In the genomic region with DNA sequence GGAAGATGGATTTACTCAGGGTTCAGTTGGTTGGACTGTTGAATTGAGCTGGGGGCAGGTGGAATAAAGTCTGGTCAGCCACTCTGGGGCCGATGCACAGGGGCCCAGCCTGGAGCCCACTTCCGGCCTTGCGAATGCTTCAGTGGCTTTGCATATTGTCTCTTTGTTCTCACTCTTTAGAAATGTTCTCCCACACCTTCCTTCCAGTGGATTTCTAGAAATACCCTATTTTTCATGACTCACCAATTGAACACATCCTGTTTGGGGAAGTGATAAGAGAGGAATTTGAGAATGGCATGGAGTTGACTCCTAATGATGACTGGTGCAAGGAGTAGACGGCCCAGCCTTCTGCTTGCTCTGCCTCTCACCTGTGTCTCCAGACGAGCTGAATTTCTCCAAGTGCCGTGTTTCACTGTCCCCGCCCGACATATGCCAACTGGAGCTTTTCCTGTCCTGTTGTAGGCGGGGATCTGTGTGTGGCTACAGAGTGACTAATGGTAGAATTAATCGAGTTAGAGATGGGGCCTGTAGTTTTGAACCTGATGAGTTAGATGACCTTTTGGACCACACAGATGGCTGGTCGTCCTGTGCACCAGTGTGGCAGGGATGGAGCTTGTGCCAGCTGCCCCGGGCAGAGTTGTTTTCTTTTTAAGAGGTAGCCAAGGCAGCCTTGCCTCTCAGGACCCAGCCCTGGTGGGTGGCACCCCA, we compare ENCODE assay signal across 9 cellular contexts. TPM values are rescaled to one million over a fixed set of nuclear protein-coding genes. Genes with fewer than 3 reads are reported as not detected.
DNase-seq lines count a peak whose midpoint lies in the region; ATAC-seq and TF ChIP-seq lines count a peak whose summit lies in the region.
"Had no signal": no experiment of that assay in that cellular context is flagged by ENCODE, and none has a peak within 500 bp of the region (broad histone marks: within the 10 kb centered on the region; RNA-seq: fewer than 3 reads in every experiment).

No MANE protein-coding gene starts in this region.

- CTCF ChIA-PET in HCT116 (lab: Charles Lee): interaction anchor here (1.0 to 1.7 kb wide), 2 partner anchors 29 to 30 kb away, joined by 3 to 4 read pairs; partner anchors contain the start of gene ASAP2

- H3K9me3 ChIP-seq in HCT116 (ENCODE audit: control insufficient read depth in 1 of 2, insufficient read depth in 1 of 2, low read depth in 1 of 2, low read length in 2 of 2) (no peaks in the 10 kb centered on the region), left ventricle myocardium inferior (replicated peaks) (no peaks in the 10 kb centered on the region), skeletal muscle satellite cell (replicated peaks; ENCODE audit: low read length) (no peaks in the 10 kb centered on the region)

- H3K9me2 ChIP-seq in HCT116 (ENCODE audit: insufficient read depth): no peaks in the 10 kb centered on the region

- POLR2A ChIA-PET in HCT116 (lab: Charles Lee): interaction anchor here (0.7 to 3.2 kb wide), 5 partner anchors 10 to 92 kb away, joined by 3 to 19 read pairs (median 3); no protein-coding TSS in a partner anchor

- peak; percentile 28; the same call in 1 of the 2 replicates for TF ChIP-seq RAD21 in HCT116 (IDR thresholded peaks at IDR 0.05; ENCODE audit: low read depth)

- RAD21 ChIA-PET in HCT116 (lab: Charles Lee; ENCODE audit: low non-redundant PET in 1 of 2, low total read pairs in 2 of 2, uncharacterized antibody in 2 of 2, unreplicated experiment in 2 of 2): interaction anchor here in 1 of 2 experiments (0.8 to 0.9 kb wide), 2 partner anchors 52 to 56 kb away, joined by 3 read pairs; no protein-coding TSS in a partner anchor

- TF ChIP-seq POLR2A in HCT116 (IDR thresholded peaks at IDR 0.05; ENCODE audit: borderline replicate concordance, extremely low read depth, insufficient read depth, insufficient read length): no peak

- BruUV-seq in HCT116 (replicated peaks; lab: Mats Ljungman, UMichigan): TSS peak; percentile 76

- intact Hi-C loops in HCT116 (cut with micrococcal nuclease): no loop called here
- intact Hi-C loops in left ventricle myocardium inferior (cut with micrococcal nuclease): no loop called here

- no peaks in the 10 kb centered on the region for H3K36me3 ChIP-seq in HCT116 (ENCODE audit: control insufficient read depth in 1 of 2, insufficient read depth in 2 of 2, low read length in 2 of 2)
- no peaks in the 10 kb centered on the region for H3K36me3 ChIP-seq in left ventricle myocardium inferior
- H3K36me3 ChIP-seq in skeletal muscle satellite cell (ENCODE audit: insufficient read depth, low read length): no peaks in the 10 kb centered on the region
- H3K36me3 ChIP-seq: WERI-Rb-1 had no signal

- peaks cover 14% of the 10 kb centered on the region; the same call in 1 of the 2 replicates for H3K27me3 ChIP-seq in HCT116 (ENCODE audit: insufficient read depth, low read length)
- H3K27me3 ChIP-seq in left ventricle myocardium inferior (ENCODE audit: low read depth): no peaks in the 10 kb centered on the region
- H3K27me3 ChIP-seq in skeletal muscle satellite cell (ENCODE audit: control insufficient read depth, insufficient read depth, low read length): no peaks in the 10 kb centered on the region

- peak overlapping the region; percentile 71 for H3K4me2 ChIP-seq in HCT116 (ENCODE audit: low read length)
- H3K4me2 ChIP-seq in skeletal muscle satellite cell (ENCODE audit: low read length): peak overlapping the region; percentile 76

- ATAC-seq in HCT116: peak; percentile 72
- no peak for ATAC-seq in HG03439 (IDR thresholded peaks at IDR 0.05; ENCODE audit: unreplicated experiment)

- peaks cover 35% of the 10 kb centered on the region for H3K79me2 ChIP-seq in HCT116 (ENCODE audit: insufficient read depth, low read length)

- no peak overlapping the region for H2AFZ ChIP-seq in HCT116 (ENCODE audit: low read depth, low read length, poor library complexity, severe bottlenecking)

- H4K20me1 ChIP-seq in HCT116 (ENCODE audit: insufficient read depth): peaks cover 4% of the 10 kb centered on the region; the same call in 1 of the 2 replicates

- H3K4me3 ChIP-seq in HCT116 (replicated peaks in 1 of 2; ENCODE audit: low read depth in 1 of 2, low read length in 2 of 2) (peak overlapping the region; percentile 7 to 31; a peak in 2 of 4 replicates), WI38 (ENCODE audit: low read depth, low read length) (peak overlapping the region; percentile 26), left ventricle myocardium inferior (peak overlapping the region; percentile 18), skeletal muscle satellite cell (ENCODE audit: low read length) (peak overlapping the region; percentile 47)

- peak; percentile 86 for DNase-seq in HCT116 (ENCODE audit: low read depth, low spot score)
- no peak for DNase-seq in left ventricle myocardium inferior
- no peak for DNase-seq in iPS-NIHi11 (ENCODE audit: low spot score)
- DNase-seq in amygdala (lab: John Stamatoyannopoulos, UW): no peak
- DNase-seq in NCI-H446 (lab: John Stamatoyannopoulos, UW): no peak

- TF ChIP-seq CTCF in HCT116 (IDR thresholded peaks at IDR 0.05 in 2 of 3, conservative IDR thresholded peaks at IDR 0.05 in 1 of 3; ENCODE audit: borderline replicate concordance in 1 of 3, insufficient read depth in 1 of 3, low read depth in 2 of 3, low read length in 2 of 3) (no peak), WI38 (IDR thresholded peaks at IDR 0.05; ENCODE audit: low read depth, low read length) (no peak), left ventricle myocardium inferior (IDR thresholded peaks at IDR 0.05; ENCODE audit: borderline replicate concordance) (no peak)

- peaks cover 67% of the 10 kb centered on the region in 2 experiments for H3K4me1 ChIP-seq in HCT116 (ENCODE audit: control insufficient read depth in 1 of 2, insufficient read depth in 2 of 2, low read length in 2 of 2)
- H3K4me1 ChIP-seq in left ventricle myocardium inferior: peaks cover 100% of the 10 kb centered on the region
- peaks cover 99% of the 10 kb centered on the region for H3K4me1 ChIP-seq in skeletal muscle satellite cell (ENCODE audit: control insufficient read depth, insufficient read depth, low read length)

- H3K9ac ChIP-seq in HCT116 (ENCODE audit: low read length): peak overlapping the region; percentile 46
- peak overlapping the region; percentile 82 for H3K9ac ChIP-seq in skeletal muscle satellite cell (ENCODE audit: low read depth, low read length)

- H3K27ac ChIP-seq in HCT116 (ENCODE audit: low read depth, low read length) (peak overlapping the region; percentile 81), left ventricle myocardium inferior (replicated peaks) (peak overlapping the region; percentile 90)
- H3K27ac ChIP-seq: WERI-Rb-1 had no signal

TF ChIP-seq in HCT116, 20 proteins besides CTCF, POLR2A, EP300 and RAD21 (continues in another document):
- peak; percentile 49; the same call in 1 of the 2 replicates for TF ChIP-seq EGR1 (IDR thresholded peaks at IDR 0.05; ENCODE audit: low read depth)
- TF ChIP-seq ELF1 (IDR thresholded peaks at IDR 0.05; ENCODE audit: borderline replicate concordance, low read depth): no peak; the same call in 1 of the 2 replicates
- TF ChIP-seq CEBPB (IDR thresholded peaks at IDR 0.05; ENCODE audit: low read depth): peak; percentile 78
- TF ChIP-seq, protein P1, sequence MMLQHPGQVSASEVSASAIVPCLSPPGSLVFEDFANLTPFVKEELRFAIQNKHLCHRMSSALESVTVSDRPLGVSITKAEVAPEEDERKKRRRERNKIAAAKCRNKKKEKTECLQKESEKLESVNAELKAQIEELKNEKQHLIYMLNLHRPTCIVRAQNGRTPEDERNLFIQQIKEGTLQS (IDR thresholded peaks at IDR 0.05): no peak
- TF ChIP-seq TCF7L2 (IDR thresholded peaks at IDR 0.05; ENCODE audit: borderline replicate concordance, extremely low read depth, insufficient read depth, insufficient read length): peak; percentile 35
- TF ChIP-seq EZH2 (IDR thresholded peaks at IDR 0.05): no peak
- TF ChIP-seq REST (IDR thresholded peaks at IDR 0.05; ENCODE audit: low read depth): no peak
- TF ChIP-seq SRF (IDR thresholded peaks at IDR 0.05; ENCODE audit: low read depth): peak; percentile 56
- TF ChIP-seq POLR2AphosphoS5 (IDR thresholded peaks at IDR 0.05; ENCODE audit: low read depth, low read length): peak; percentile 61
- TF ChIP-seq SP1 (IDR thresholded peaks at IDR 0.05; ENCODE audit: low read depth): peak; percentile 97
- TF ChIP-seq SIN3A (IDR thresholded peaks at IDR 0.05; ENCODE audit: low read depth): peak; percentile 82
- peak; percentile 96 for TF ChIP-seq JUND (IDR thresholded peaks at IDR 0.05)
- 0 out of 2 replicates have a peak, but pooled peaks have one; percentile 10 for TF ChIP-seq ZFX (IDR thresholded peaks at IDR 0.05)
- no peak for TF ChIP-seq EZH2phosphoT487 (IDR thresholded peaks at IDR 0.05; ENCODE audit: borderline replicate concordance)
- no peak for TF ChIP-seq ZNF274 (IDR thresholded peaks at IDR 0.05; ENCODE audit: low read depth, low read length)
- peak; percentile 65 for TF ChIP-seq YY1 (IDR thresholded peaks at IDR 0.05; ENCODE audit: extremely low read depth, insufficient replicate concordance, low read depth, low read length)

RNA-seq across cellular contexts. Expression of gene ASAP2, which starts 28.2 kb away (rescaled TPM):
- total RNA-seq in HCT116 (2021; ENCODE audit: unreplicated experiment) (16.5 TPM), left ventricle myocardium inferior (10.0 TPM)
- 9.2 and 10.0 TPM in 2 replicates for polyA plus RNA-seq in HCT116 (2012)
- total RNA-seq in skeletal muscle satellite cell (2012; rRNA removed): 43.7 and 51.2 TPM in 2 replicates
